ENCODE assay signal across 8 cellular contexts in the genomic region with DNA sequence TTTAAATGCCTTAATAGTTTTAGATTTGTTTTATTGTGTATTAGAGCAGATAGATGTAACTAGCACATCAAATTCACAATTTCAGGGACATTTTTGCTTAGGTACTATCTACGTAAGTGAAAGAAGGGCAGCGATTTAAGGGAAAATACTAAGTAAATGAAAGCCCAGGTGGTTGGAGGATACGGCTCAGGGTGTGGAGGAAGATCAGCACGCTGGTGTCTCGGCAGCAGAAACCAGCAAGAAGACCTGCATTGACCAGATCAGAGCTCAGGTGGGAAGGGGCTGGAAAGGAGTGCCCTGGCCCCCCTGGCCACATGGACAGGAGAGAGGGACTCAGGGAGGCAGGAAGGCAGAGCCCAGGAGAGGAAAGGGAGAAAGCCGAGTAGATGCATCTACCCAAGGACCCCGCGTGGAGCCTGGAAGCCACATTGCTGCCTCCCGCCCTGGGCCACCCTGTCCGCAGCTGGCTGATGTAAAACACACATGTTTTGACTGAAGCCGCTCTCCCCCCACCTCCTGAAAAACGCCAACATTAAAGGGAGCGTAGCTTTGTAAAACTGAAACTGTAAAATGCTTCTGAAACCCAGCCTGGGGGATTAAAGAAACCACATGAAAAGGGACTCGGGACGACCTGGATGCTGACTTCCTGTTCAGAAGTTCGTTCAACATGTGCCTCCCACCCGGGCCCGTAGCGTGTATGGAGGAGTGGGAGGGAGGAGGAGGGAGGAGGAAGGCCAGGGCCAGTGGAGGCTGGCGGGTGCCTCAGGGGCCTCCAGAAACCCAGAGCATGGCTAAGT.
A peak's percentile ranks its signal among the peaks of the same experiment; 100 is the strongest.
DNase-seq lines count a peak whose midpoint lies in the region; ATAC-seq and TF ChIP-seq lines count a peak whose summit lies in the region.

No MANE protein-coding gene starts in this region.

- H3K18ac ChIP-seq in neuronal stem cell (ENCODE audit: low read length), result no peak overlapping the region

- H3K27ac ChIP-seq in neuronal stem cell (replicated peaks; ENCODE audit: low read length) (no peak overlapping the region), Peyer's patch (no peak overlapping the region), coronary artery (no peak overlapping the region)

- H3K9ac ChIP-seq in neuronal stem cell (ENCODE audit: low read depth, low read length, poor library complexity), result no peak overlapping the region

- H3K79me1 ChIP-seq in neuronal stem cell (ENCODE audit: low read depth, low read length), result no peaks in the 10 kb centered on the region

- no peak overlapping the region for H3K14ac ChIP-seq in neuronal stem cell (ENCODE audit: low read length)

- no CpG with 5 or more reads among the region's 20 CpGs for WGBS in neuronal stem cell (ENCODE audit: extremely low coverage in 2 of 2, insufficient read length in 2 of 2, insufficient replicate concordance in 1 of 2), 2 donors

- no peak overlapping the region for H2AK5ac ChIP-seq in neuronal stem cell (ENCODE audit: low read depth, low read length)

- no peak overlapping the region for H2BK120ac ChIP-seq in neuronal stem cell (ENCODE audit: low read depth, low read length)

- peaks cover 8 to 11% of the 10 kb centered on the region in 2 donors for H3K4me1 ChIP-seq in neuronal stem cell (ENCODE audit: control insufficient read depth in 2 of 2, insufficient read depth in 1 of 2, low read depth in 1 of 2, low read length in 2 of 2)
- peaks cover 0 to 28% (median 8%) of the 10 kb centered on the region in 4 donors for H3K4me1 ChIP-seq in Peyer's patch

- peak; percentile 62 for ATAC-seq in HG02642 (IDR thresholded peaks at IDR 0.05; ENCODE audit: poor library complexity, unreplicated experiment)

- H4K91ac ChIP-seq in neuronal stem cell (ENCODE audit: low read depth, low read length, poor library complexity), result no peak overlapping the region

- H3K36me3 ChIP-seq in neuronal stem cell (replicated peaks in 1 of 2; ENCODE audit: control insufficient read depth in 2 of 2, insufficient read depth in 2 of 2, low read length in 2 of 2), result no peaks in the 10 kb centered on the region
- no peaks in the 10 kb centered on the region for H3K36me3 ChIP-seq in Peyer's patch

- TF ChIP-seq CTCF in Peyer's patch (IDR thresholded peaks at IDR 0.05), result no peak
- no peak for TF ChIP-seq CTCF in coronary artery (IDR thresholded peaks at IDR 0.05)

- no peak overlapping the region for H3K23ac ChIP-seq in neuronal stem cell (ENCODE audit: low read depth, low read length, poor library complexity)

- H2AFZ ChIP-seq in neuronal stem cell (ENCODE audit: low read length), result peak overlapping the region; percentile 57

- no peak overlapping the region for H2BK15ac ChIP-seq in neuronal stem cell (ENCODE audit: low read length)

- no peak overlapping the region for H3K4ac ChIP-seq in neuronal stem cell (ENCODE audit: low read length)

- H3K4me2 ChIP-seq in neuronal stem cell (ENCODE audit: insufficient read depth, low read length, poor library complexity, severe bottlenecking), result no peak overlapping the region

- H2BK12ac ChIP-seq in neuronal stem cell (ENCODE audit: low read length), result no peak overlapping the region

- no peak overlapping the region for H3K4me3 ChIP-seq in neuronal stem cell (ENCODE audit: low read length in 2 of 2)
- peak overlapping the region in 1 of 4 donors; percentile 7 for H3K4me3 ChIP-seq in Peyer's patch
- no peak overlapping the region for H3K4me3 ChIP-seq in coronary artery

- TF ChIP-seq POLR2A in Peyer's patch (IDR thresholded peaks at IDR 0.05), result no peak

- DNase-seq in EH (ENCODE audit: low read depth), result peak; percentile 21
- DNase-seq in activated CD4-positive, alpha-beta T cell treated with anti-CD3 and anti-CD28 coated beads, Interleukin-2, amount 50 U/mL, for 4 hours, result peak; percentile 22 to 42
- DNase-seq in neuronal stem cell (ENCODE audit: low spot score), result no peak
- no peak for DNase-seq in Peyer's patch
- no peak for DNase-seq in coronary artery (ENCODE audit: low spot score)
- DNase-seq in NCI-H1092 treated with DMSO at 0.1 percent for 48 hours (lab: John Stamatoyannopoulos, UW), result no peak
- DNase-seq in ecto neural progenitor cell (ENCODE audit: low spot score), result no peak

- no peaks in the 10 kb centered on the region for H3K9me3 ChIP-seq in neuronal stem cell (replicated peaks in 1 of 2; ENCODE audit: control insufficient read depth in 2 of 2, insufficient read depth in 1 of 2, low read depth in 1 of 2, low read length in 2 of 2)
- no peaks in the 10 kb centered on the region for H3K9me3 ChIP-seq in Peyer's patch

- no peak overlapping the region for H2BK5ac ChIP-seq in neuronal stem cell (ENCODE audit: low read length)

- H4K8ac ChIP-seq in neuronal stem cell (ENCODE audit: low read depth, low read length), result no peak overlapping the region

- peaks cover 0 to 57% (median 0%) of the 10 kb centered on the region in 3 experiments for H3K27me3 ChIP-seq in neuronal stem cell (ENCODE audit: control insufficient read depth in 3 of 3, insufficient read depth in 3 of 3, low read depth in 1 of 3, low read length in 3 of 3)
- no peaks in the 10 kb centered on the region for H3K27me3 ChIP-seq in Peyer's patch

Comparison
In these comparisons a context has a peak if more than half of its experiments do, and no peak if none do; other contexts are left out.
1. DNase-seq: peak in EH (single experiment) and activated CD4-positive, alpha-beta T cell treated with anti-CD3 and anti-CD28 coated beads, Interleukin-2, amount 50 U/mL, for 4 hours (2 of 2); none in neuronal stem cell (single experiment), Peyer's patch (0 of 3), coronary artery (single experiment), NCI-H1092 treated with DMSO at 0.1 percent for 48 hours (single experiment) and ecto neural progenitor cell (single experiment).